Comparison of ENCODE assay signal across 19 cellular contexts in genomic region chr13:69423844-69424243, GRCh38.
DNase-seq lines count a peak whose midpoint lies in the region; TF ChIP-seq lines count a peak whose summit lies in the region.
"Had no signal": no experiment of that assay in that cellular context is flagged by ENCODE, and none has a peak within 500 bp of the region (broad histone marks: within the 10 kb centered on the region; RNA-seq: fewer than 3 reads in every experiment).

No MANE protein-coding gene starts in this region.

- H3K4me1 ChIP-seq in endodermal cell (ENCODE audit: control insufficient read depth, insufficient read depth, low read length) = peaks cover 5% of the 10 kb centered on the region
- H3K4me1 ChIP-seq: Peyer's patch, SJSA1 had no signal

- no peak for TF ChIP-seq CTCF in endodermal cell (conservative IDR thresholded peaks at IDR 0.05)

- no peaks in the 10 kb centered on the region for H3K36me3 ChIP-seq in endodermal cell (ENCODE audit: control insufficient read depth, insufficient read depth, low read length)
- H3K36me3 ChIP-seq: Peyer's patch, SJSA1 had no signal

- H3K4me3 ChIP-seq in endodermal cell (ENCODE audit: low read length) = peak overlapping the region; percentile 51
- H3K4me3 ChIP-seq: Peyer's patch, SJSA1 had no signal

- H3K27me3 Mint-ChIP-seq in endodermal cell (ENCODE audit: insufficient read depth) = no peaks in the 10 kb centered on the region

- H3K36me3 Mint-ChIP-seq in endodermal cell (ENCODE audit: low read depth) = peaks cover 8% of the 10 kb centered on the region

- no peak overlapping the region for H3K4me3 Mint-ChIP-seq in endodermal cell

- H3K9me3 ChIP-seq in endodermal cell (ENCODE audit: control insufficient read depth, low read length) = peaks cover 41% of the 10 kb centered on the region
- H3K9me3 ChIP-seq: Peyer's patch, SJSA1 had no signal

- DNase-seq in DMS153 (lab: John Stamatoyannopoulos, UW) = peak; percentile 7
- DNase-seq in DMS153 treated with DMSO at 0.1 percent for 48 hours (lab: John Stamatoyannopoulos, UW; ENCODE audit: unreplicated experiment) = no peak
- peak; percentile 47 for DNase-seq in ELF-1 (ENCODE audit: low read depth, low spot score)
- DNase-seq in NCI-H345 (lab: John Stamatoyannopoulos, UW) = peak; percentile 56
- DNase-seq in endodermal cell = peak; percentile 61
- DNase-seq in NAMALWA (ENCODE audit: low spot score) = no peak
- no peak for DNase-seq in cerebellar cortex (ENCODE audit: low spot score)
- DNase-seq in activated naive CD4-positive, alpha-beta T cell treated with anti-CD3 and anti-CD28 coated beads, Interleukin-2, amount 50 U/mL, for 16 hours = no peak
- DNase-seq: 8988T; IMR-90; NCI-H1105; NCI-H146; NCI-H2029; NCI-H510A treated with DMSO at 0.1 percent for 48 hours; NK-92 treated with Interleukin-12 subunit alpha and Interleukin-12 subunit beta, amount 100 ng/mL, for 24 hours; Peyer's patch; T-helper 1 cell had no signal

- H3K27me3 ChIP-seq in endodermal cell (ENCODE audit: control insufficient read depth, insufficient read depth, low read length, poor library complexity, severe bottlenecking) = no peaks in the 10 kb centered on the region
- H3K27me3 ChIP-seq: Peyer's patch, SJSA1 had no signal

- H3K27ac Mint-ChIP-seq in endodermal cell = peak overlapping the region; percentile 86

- WGBS in endodermal cell (ENCODE audit: insufficient coverage in 1 of 2, insufficient read length in 1 of 2), 2 experiments = 87 to 100% methylated on average over 1 to 2 of the region's 2 CpGs

- H3K9me3 Mint-ChIP-seq in endodermal cell = peaks cover 34% of the 10 kb centered on the region

- H3K9ac ChIP-seq in endodermal cell (ENCODE audit: extremely low read depth, low read length, poor library complexity, severe bottlenecking) = no peak overlapping the region
- H3K9ac ChIP-seq: KMS-11 had no signal

- peaks cover 14% of the 10 kb centered on the region for H3K4me1 Mint-ChIP-seq in endodermal cell

- H3K27ac ChIP-seq in endodermal cell (ENCODE audit: low read depth, low read length) = no peak overlapping the region
- H3K27ac ChIP-seq: KMS-11, Peyer's patch, SJSA1 had no signal

Comparison
In these comparisons a context has a peak if more than half of its experiments do, and no peak if none do; other contexts are left out.
1. DNase-seq: peak in DMS153 (single experiment), ELF-1 (single experiment), NCI-H345 (single experiment) and endodermal cell (single experiment); none in DMS153 treated with DMSO at 0.1 percent for 48 hours (single experiment), NAMALWA (single experiment), cerebellar cortex (single experiment) and activated naive CD4-positive, alpha-beta T cell treated with anti-CD3 and anti-CD28 coated beads, Interleukin-2, amount 50 U/mL, for 16 hours (single experiment).